Comparison of ENCODE assay signal across 1 cellular context in genomic region chr20:45863543-45864470, GRCh38.
A peak's percentile ranks its signal among the peaks of the same experiment; 100 is the strongest.
TF ChIP-seq lines count a peak whose summit lies in the region.

No MANE protein-coding gene starts in this region.

TF ChIP-seq in HepG2, 621 proteins besides CTCF, POLR2A, EP300 and RAD21 (continued from another document):
- TF ChIP-seq ZBTB33 (CRISPR knock-in tag; IDR thresholded peaks at IDR 0.05) (no peak), ZNF674 (CRISPR knock-in tag; IDR thresholded peaks at IDR 0.05; ENCODE audit: low read depth) (no peak), MTF2 (CRISPR knock-in tag; IDR thresholded peaks at IDR 0.05; ENCODE audit: borderline replicate concordance) (no peak), ZNF501 (CRISPR knock-in tag; IDR thresholded peaks at IDR 0.05) (peak; percentile 51; the same call in 1 of the 2 replicates), ZNF225 (CRISPR knock-in tag; IDR thresholded peaks at IDR 0.05) (no peak), KLF9 (CRISPR knock-in tag; IDR thresholded peaks at IDR 0.05; ENCODE audit: low read depth) (0 out of 2 replicates have a peak, but pooled peaks have one; percentile 21), ZNF230 (CRISPR knock-in tag; IDR thresholded peaks at IDR 0.05) (no peak), PLRG1 (conservative IDR thresholded peaks at IDR 0.05) (no peak), ZNF75D (CRISPR knock-in tag; IDR thresholded peaks at IDR 0.05; ENCODE audit: borderline replicate concordance) (no peak), BATF2 (CRISPR knock-in tag; IDR thresholded peaks at IDR 0.05) (no peak), PBX3 (CRISPR knock-in tag; IDR thresholded peaks at IDR 0.05; ENCODE audit: borderline replicate concordance) (no peak), ZNF18 (CRISPR knock-in tag; IDR thresholded peaks at IDR 0.05; ENCODE audit: insufficient replicate concordance) (no peak), KAT7 (CRISPR knock-in tag; IDR thresholded peaks at IDR 0.05; ENCODE audit: borderline replicate concordance) (no peak; the same call in 1 of the 2 replicates), ZNF772 (CRISPR knock-in tag; IDR thresholded peaks at IDR 0.05) (no peak), GRHL1 (CRISPR knock-in tag; conservative IDR thresholded peaks at IDR 0.05) (no peak), RAD51 (IDR thresholded peaks at IDR 0.05; ENCODE audit: borderline replicate concordance) (no peak), ZSCAN31 (CRISPR knock-in tag; IDR thresholded peaks at IDR 0.05; ENCODE audit: low read depth) (0 out of 2 replicates have a peak, but pooled peaks have one; percentile 30)
- TF ChIP-seq, protein P1, sequence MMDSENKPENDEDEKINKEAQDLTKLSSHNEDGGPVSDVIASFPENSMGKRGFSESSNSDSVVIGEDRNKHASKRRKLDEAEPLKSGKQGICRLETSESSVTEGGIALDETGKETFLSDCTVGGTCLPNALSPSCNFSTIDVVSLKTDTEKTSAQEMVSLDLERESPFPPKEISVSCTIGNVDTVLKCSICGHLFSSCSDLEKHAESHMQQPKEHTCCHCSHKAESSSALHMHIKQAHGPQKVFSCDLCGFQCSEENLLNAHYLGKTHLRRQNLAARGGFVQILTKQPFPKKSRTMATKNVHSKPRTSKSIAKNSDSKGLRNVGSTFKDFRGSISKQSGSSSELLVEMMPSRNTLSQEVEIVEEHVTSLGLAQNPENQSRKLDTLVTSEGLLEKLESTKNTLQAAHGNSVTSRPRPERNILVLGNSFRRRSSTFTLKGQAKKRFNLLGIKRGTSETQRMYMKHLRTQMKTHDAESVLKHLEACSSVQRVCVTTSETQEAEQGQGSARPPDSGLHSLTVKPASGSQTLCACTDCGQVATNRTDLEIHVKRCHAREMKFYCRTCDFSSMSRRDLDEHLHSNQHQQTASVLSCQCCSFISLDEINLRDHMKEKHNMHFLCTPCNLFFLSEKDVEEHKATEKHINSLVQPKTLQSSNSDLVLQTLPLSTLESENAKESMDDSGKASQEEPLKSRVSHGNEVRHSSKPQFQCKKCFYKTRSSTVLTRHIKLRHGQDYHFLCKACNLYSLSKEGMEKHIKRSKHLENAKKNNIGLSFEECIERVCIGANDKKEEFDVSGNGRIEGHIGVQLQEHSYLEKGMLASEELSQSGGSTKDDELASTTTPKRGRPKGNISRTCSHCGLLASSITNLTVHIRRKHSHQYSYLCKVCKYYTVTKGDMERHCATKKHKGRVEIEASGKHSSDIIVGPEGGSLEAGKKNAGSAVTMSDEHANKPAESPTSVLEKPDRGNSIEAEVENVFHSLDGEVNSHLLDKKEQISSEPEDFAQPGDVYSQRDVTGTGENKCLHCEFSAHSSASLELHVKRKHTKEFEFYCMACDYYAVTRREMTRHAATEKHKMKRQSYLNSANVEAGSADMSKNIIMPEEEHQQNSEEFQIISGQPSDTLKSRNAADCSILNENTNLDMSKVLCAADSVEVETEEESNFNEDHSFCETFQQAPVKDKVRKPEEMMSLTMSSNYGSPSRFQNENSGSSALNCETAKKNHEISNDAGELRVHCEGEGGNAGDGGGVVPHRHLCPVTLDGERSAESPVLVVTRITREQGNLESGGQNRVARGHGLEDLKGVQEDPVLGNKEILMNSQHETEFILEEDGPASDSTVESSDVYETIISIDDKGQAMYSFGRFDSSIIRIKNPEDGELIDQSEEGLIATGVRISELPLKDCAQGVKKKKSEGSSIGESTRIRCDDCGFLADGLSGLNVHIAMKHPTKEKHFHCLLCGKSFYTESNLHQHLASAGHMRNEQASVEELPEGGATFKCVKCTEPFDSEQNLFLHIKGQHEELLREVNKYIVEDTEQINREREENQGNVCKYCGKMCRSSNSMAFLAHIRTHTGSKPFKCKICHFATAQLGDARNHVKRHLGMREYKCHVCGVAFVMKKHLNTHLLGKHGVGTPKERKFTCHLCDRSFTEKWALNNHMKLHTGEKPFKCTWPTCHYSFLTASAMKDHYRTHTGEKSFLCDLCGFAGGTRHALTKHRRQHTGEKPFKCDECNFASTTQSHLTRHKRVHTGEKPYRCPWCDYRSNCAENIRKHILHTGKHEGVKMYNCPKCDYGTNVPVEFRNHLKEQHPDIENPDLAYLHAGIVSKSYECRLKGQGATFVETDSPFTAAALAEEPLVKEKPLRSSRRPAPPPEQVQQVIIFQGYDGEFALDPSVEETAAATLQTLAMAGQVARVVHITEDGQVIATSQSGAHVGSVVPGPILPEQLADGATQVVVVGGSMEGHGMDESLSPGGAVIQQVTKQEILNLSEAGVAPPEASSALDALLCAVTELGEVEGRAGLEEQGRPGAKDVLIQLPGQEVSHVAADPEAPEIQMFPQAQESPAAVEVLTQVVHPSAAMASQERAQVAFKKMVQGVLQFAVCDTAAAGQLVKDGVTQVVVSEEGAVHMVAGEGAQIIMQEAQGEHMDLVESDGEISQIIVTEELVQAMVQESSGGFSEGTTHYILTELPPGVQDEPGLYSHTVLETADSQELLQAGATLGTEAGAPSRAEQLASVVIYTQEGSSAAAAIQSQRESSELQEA (CRISPR knock-in tag; IDR thresholded peaks at IDR 0.05; ENCODE audit: not compliant biosample characterization) = no peak
